2 cellular contexts compared by ENCODE assay signal in the genomic region with DNA sequence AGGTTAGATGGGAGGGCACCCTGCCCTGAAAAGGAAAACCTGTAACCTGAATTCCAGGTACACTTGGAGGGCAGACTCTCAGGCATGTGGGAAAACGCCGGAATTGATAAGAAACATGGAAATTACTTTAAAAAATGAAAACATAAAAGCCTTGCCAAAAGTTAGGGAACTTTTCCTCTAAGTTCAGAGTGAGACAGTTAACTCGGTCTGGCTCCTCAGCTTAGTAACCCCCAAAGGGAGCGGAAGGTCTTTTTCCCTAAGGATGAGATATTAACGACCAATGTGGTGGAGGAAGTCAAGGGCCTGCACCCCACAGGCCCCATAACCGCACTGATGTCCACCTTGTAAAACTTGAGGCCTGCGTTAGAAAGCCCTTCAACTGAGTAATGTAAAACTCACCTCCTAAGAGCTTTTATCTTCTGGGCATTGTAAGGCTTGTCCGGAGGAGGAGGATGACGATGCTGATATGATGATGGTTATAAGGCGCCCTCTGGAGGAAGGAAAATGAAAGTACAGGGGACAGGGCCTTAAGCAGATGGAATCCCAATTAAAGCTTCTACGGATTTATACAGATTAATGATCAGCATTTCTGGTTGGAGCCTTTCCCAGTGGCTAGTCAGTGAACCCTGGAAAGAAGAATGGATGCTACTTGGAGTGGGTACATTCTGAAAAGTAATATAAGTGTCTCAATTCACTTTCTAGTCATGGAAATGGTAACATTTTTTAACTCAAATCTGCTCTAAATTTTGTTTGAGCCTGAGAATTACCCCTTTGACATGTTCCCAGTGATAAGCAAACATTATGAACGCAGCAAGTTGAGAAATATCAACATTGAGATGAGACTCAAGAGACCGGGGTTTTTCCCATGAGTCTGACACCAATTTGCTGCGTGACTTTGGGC.
TF ChIP-seq lines count a peak whose summit lies in the region.

No MANE protein-coding gene starts in this region.

TF ChIP-seq in A549, 52 proteins besides CTCF, POLR2A, EP300 and RAD21 (continued from another document):
- TF ChIP-seq NPAS2 (CRISPR knock-in tag; IDR thresholded peaks at IDR 0.05; ENCODE audit: borderline replicate concordance) = no peak

TF ChIP-seq in HepG2, 621 proteins besides CTCF, POLR2A, EP300 and RAD21 (continued from another document):
- TF ChIP-seq, protein P1, sequence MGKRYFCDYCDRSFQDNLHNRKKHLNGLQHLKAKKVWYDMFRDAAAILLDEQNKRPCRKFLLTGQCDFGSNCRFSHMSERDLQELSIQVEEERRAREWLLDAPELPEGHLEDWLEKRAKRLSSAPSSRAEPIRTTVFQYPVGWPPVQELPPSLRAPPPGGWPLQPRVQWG (CRISPR knock-in tag; IDR thresholded peaks at IDR 0.05; ENCODE audit: borderline replicate concordance, low read depth) = no peak
- TF ChIP-seq SATB2 (CRISPR knock-in tag; IDR thresholded peaks at IDR 0.05) (no peak), SUZ12 (IDR thresholded peaks at IDR 0.05; ENCODE audit: low read depth, low read length) (no peak), XBP1 (CRISPR knock-in tag; IDR thresholded peaks at IDR 0.05) (no peak), KLF15 (CRISPR knock-in tag; IDR thresholded peaks at IDR 0.05; ENCODE audit: borderline replicate concordance) (no peak), SPEN (CRISPR knock-in tag; IDR thresholded peaks at IDR 0.05; ENCODE audit: low read depth) (no peak), THAP11 (CRISPR knock-in tag; IDR thresholded peaks at IDR 0.05) (no peak), SMC3 (IDR thresholded peaks at IDR 0.05; ENCODE audit: low read length) (peak; percentile 85), KDM6A (CRISPR knock-in tag; IDR thresholded peaks at IDR 0.05; ENCODE audit: low read depth) (no peak), CREB1 (IDR thresholded peaks at IDR 0.05) (peak; percentile 17; the same call in 1 of the 2 replicates), CREB1 (CRISPR knock-in tag; IDR thresholded peaks at IDR 0.05) (no peak), ZNF841 (CRISPR knock-in tag; IDR thresholded peaks at IDR 0.05; ENCODE audit: borderline replicate concordance) (no peak), NFRKB (IDR thresholded peaks at IDR 0.05) (no peak), STAG1 (CRISPR knock-in tag; IDR thresholded peaks at IDR 0.05) (peak; percentile 79)
- TF ChIP-seq, protein P2, sequence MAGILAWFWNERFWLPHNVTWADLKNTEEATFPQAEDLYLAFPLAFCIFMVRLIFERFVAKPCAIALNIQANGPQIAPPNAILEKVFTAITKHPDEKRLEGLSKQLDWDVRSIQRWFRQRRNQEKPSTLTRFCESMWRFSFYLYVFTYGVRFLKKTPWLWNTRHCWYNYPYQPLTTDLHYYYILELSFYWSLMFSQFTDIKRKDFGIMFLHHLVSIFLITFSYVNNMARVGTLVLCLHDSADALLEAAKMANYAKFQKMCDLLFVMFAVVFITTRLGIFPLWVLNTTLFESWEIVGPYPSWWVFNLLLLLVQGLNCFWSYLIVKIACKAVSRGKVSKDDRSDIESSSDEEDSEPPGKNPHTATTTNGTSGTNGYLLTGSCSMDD (CRISPR knock-in tag; IDR thresholded peaks at IDR 0.05) = no peak
- TF ChIP-seq, protein P3, sequence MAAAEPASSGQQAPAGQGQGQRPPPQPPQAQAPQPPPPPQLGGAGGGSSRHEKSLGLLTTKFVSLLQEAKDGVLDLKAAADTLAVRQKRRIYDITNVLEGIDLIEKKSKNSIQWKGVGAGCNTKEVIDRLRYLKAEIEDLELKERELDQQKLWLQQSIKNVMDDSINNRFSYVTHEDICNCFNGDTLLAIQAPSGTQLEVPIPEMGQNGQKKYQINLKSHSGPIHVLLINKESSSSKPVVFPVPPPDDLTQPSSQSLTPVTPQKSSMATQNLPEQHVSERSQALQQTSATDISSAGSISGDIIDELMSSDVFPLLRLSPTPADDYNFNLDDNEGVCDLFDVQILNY (CRISPR knock-in tag; conservative IDR thresholded peaks at IDR 0.05) = no peak
- TF ChIP-seq, protein P4, sequence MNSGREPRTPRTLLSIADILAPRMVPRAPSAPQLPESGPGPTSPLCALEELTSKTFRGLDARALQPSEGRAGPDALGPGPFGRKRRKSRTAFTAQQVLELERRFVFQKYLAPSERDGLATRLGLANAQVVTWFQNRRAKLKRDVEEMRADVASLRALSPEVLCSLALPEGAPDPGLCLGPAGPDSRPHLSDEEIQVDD (CRISPR knock-in tag; IDR thresholded peaks at IDR 0.05; ENCODE audit: borderline replicate concordance) = no peak
- TF ChIP-seq, protein P5, sequence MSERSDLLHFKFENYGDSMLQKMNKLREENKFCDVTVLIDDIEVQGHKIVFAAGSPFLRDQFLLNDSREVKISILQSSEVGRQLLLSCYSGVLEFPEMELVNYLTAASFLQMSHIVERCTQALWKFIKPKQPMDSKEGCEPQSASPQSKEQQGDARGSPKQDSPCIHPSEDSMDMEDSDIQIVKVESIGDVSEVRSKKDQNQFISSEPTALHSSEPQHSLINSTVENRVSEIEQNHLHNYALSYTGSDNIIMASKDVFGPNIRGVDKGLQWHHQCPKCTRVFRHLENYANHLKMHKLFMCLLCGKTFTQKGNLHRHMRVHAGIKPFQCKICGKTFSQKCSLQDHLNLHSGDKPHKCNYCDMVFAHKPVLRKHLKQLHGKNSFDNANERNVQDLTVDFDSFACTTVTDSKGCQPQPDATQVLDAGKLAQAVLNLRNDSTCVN (CRISPR knock-in tag; IDR thresholded peaks at IDR 0.05; ENCODE audit: borderline replicate concordance) = no peak
- TF ChIP-seq, protein P6, sequence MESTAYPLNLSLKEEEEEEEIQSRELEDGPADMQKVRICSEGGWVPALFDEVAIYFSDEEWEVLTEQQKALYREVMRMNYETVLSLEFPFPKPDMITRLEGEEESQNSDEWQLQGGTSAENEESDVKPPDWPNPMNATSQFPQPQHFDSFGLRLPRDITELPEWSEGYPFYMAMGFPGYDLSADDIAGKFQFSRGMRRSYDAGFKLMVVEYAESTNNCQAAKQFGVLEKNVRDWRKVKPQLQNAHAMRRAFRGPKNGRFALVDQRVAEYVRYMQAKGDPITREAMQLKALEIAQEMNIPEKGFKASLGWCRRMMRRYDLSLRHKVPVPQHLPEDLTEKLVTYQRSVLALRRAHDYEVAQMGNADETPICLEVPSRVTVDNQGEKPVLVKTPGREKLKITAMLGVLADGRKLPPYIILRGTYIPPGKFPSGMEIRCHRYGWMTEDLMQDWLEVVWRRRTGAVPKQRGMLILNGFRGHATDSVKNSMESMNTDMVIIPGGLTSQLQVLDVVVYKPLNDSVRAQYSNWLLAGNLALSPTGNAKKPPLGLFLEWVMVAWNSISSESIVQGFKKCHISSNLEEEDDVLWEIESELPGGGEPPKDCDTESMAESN (CRISPR knock-in tag; conservative IDR thresholded peaks at IDR 0.05) = no peak
- TF ChIP-seq, protein P7, sequence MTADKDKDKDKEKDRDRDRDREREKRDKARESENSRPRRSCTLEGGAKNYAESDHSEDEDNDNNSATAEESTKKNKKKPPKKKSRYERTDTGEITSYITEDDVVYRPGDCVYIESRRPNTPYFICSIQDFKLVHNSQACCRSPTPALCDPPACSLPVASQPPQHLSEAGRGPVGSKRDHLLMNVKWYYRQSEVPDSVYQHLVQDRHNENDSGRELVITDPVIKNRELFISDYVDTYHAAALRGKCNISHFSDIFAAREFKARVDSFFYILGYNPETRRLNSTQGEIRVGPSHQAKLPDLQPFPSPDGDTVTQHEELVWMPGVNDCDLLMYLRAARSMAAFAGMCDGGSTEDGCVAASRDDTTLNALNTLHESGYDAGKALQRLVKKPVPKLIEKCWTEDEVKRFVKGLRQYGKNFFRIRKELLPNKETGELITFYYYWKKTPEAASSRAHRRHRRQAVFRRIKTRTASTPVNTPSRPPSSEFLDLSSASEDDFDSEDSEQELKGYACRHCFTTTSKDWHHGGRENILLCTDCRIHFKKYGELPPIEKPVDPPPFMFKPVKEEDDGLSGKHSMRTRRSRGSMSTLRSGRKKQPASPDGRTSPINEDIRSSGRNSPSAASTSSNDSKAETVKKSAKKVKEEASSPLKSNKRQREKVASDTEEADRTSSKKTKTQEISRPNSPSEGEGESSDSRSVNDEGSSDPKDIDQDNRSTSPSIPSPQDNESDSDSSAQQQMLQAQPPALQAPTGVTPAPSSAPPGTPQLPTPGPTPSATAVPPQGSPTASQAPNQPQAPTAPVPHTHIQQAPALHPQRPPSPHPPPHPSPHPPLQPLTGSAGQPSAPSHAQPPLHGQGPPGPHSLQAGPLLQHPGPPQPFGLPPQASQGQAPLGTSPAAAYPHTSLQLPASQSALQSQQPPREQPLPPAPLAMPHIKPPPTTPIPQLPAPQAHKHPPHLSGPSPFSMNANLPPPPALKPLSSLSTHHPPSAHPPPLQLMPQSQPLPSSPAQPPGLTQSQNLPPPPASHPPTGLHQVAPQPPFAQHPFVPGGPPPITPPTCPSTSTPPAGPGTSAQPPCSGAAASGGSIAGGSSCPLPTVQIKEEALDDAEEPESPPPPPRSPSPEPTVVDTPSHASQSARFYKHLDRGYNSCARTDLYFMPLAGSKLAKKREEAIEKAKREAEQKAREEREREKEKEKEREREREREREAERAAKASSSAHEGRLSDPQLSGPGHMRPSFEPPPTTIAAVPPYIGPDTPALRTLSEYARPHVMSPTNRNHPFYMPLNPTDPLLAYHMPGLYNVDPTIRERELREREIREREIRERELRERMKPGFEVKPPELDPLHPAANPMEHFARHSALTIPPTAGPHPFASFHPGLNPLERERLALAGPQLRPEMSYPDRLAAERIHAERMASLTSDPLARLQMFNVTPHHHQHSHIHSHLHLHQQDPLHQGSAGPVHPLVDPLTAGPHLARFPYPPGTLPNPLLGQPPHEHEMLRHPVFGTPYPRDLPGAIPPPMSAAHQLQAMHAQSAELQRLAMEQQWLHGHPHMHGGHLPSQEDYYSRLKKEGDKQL (CRISPR knock-in tag; IDR thresholded peaks at IDR 0.05; ENCODE audit: low read depth) = no peak
- TF ChIP-seq, protein P8, sequence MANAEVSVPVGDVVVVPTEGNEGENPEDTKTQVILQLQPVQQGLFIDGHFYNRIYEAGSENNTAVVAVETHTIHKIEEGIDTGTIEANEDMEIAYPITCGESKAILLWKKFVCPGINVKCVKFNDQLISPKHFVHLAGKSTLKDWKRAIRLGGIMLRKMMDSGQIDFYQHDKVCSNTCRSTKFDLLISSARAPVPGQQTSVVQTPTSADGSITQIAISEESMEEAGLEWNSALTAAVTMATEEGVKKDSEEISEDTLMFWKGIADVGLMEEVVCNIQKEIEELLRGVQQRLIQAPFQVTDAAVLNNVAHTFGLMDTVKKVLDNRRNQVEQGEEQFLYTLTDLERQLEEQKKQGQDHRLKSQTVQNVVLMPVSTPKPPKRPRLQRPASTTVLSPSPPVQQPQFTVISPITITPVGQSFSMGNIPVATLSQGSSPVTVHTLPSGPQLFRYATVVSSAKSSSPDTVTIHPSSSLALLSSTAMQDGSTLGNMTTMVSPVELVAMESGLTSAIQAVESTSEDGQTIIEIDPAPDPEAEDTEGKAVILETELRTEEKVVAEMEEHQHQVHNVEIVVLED (CRISPR knock-in tag; IDR thresholded peaks at IDR 0.05; ENCODE audit: borderline replicate concordance) = no peak
